Comparison of ENCODE assay signal across 2 cellular contexts in the genomic region with DNA sequence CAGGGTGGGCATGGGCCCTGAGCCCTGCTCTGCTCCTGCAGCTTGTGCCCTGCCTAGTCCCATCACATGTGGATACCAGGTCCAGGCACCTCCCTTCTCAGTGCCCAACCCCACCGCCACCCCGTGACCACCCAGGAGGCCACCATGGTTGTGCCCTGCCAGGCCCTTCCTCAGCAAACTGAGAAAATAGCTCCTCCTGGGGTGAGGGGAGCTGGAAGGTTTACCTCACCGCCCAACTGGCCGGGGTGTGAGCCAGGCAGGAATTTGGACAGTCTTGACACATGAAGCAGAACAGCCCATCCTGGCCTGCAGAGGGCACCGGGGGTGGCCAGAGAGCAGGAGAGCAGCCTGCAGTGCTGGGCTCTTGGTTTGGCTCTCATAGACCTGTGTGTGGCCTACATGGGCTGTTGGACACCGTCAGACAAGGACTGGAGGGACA.
TF ChIP-seq lines count a peak whose summit lies in the region.

No MANE protein-coding gene starts in this region.

TF ChIP-seq in HEK293, 187 proteins besides CTCF, POLR2A, EP300 and RAD21:
- TF ChIP-seq ZIC2 (tag by site-specific recombination; IDR thresholded peaks at IDR 0.05) (peak; percentile 57), ZNF544 (tag by site-specific recombination; IDR thresholded peaks at IDR 0.05) (no peak)

TF ChIP-seq in H1, 55 proteins besides CTCF, POLR2A, EP300 and RAD21:
- TF ChIP-seq POLR2AphosphoS5 (IDR thresholded peaks at IDR 0.05; ENCODE audit: low read depth, low read length) (no peak), EGR1 (IDR thresholded peaks at IDR 0.05; ENCODE audit: borderline replicate concordance, low read depth, low read length) (no peak), NANOG (IDR thresholded peaks at IDR 0.05; ENCODE audit: insufficient read depth, low read depth, low read length, poor library complexity, severe bottlenecking) (no peak), SIRT6 (IDR thresholded peaks at IDR 0.05; ENCODE audit: low read length) (no peak), TBP (IDR thresholded peaks at IDR 0.05; ENCODE audit: low read depth, low read length) (no peak), TAF1 (IDR thresholded peaks at IDR 0.05; ENCODE audit: low read depth, low read length) (no peak)
